ENCODE assay signal across 12 cellular contexts in genomic region chr10:128036011-128036615, GRCh38.
"Had no signal": no experiment of that assay in that cellular context is flagged by ENCODE, and none has a peak within 500 bp of the region (broad histone marks: within the 10 kb centered on the region; RNA-seq: fewer than 3 reads in every experiment).

No MANE protein-coding gene starts in this region.

- H3K9me3 Mint-ChIP-seq: activated naive CD8-positive, alpha-beta T cell treated with anti-CD3 and anti-CD28 coated beads, Interleukin-2, amount 10 ng/mL, durations not matched to agents 7 days and 5 days; mesothelial cell of epicardium; nephron progenitor cell; T-helper 1 cell treated with Interleukin-12 subunit alpha and Interleukin-12 subunit beta and Interleukin-4 antibody, amounts not matched to agents 30 μg/mL and 1 μg/mL, for 36 hours had no signal

- H3K4me1 ChIP-seq: testis had no signal

- H3K27ac ChIP-seq: left lung, testis, VCaP had no signal

- H3K36me3 ChIP-seq: left lung had no signal

- H3K36me3 Mint-ChIP-seq: activated naive CD8-positive, alpha-beta T cell treated with anti-CD3 and anti-CD28 coated beads, Interleukin-2, amount 10 ng/mL, durations not matched to agents 7 days and 5 days; mesothelial cell of epicardium had no signal

- DNase-seq: cerebellar nuclear complex, foreskin fibroblast, kidney, occipital lobe had no signal

- H3K27ac Mint-ChIP-seq: activated naive CD8-positive, alpha-beta T cell treated with anti-CD3 and anti-CD28 coated beads, Interleukin-2, amount 10 ng/mL, durations not matched to agents 7 days and 5 days; mesothelial cell of epicardium; nephron progenitor cell; progenitor cell of endocrine pancreas had no signal

- H3K9me3 ChIP-seq: left lung, testis had no signal

- H3K27me3 ChIP-seq: left lung, testis had no signal

- H3K4me3 ChIP-seq: left lung, testis had no signal

- H3K4me3 Mint-ChIP-seq: activated naive CD8-positive, alpha-beta T cell treated with anti-CD3 and anti-CD28 coated beads, Interleukin-2, amount 10 ng/mL, durations not matched to agents 7 days and 5 days; mesothelial cell of epicardium; nephron progenitor cell; T-helper 1 cell treated with Interleukin-12 subunit alpha and Interleukin-12 subunit beta and Interleukin-4 antibody, amounts not matched to agents 30 μg/mL and 1 μg/mL, for 36 hours had no signal

- H3K4me1 Mint-ChIP-seq: mesothelial cell of epicardium had no signal
